1 cellular context compared by ENCODE assay signal in the genomic region with DNA sequence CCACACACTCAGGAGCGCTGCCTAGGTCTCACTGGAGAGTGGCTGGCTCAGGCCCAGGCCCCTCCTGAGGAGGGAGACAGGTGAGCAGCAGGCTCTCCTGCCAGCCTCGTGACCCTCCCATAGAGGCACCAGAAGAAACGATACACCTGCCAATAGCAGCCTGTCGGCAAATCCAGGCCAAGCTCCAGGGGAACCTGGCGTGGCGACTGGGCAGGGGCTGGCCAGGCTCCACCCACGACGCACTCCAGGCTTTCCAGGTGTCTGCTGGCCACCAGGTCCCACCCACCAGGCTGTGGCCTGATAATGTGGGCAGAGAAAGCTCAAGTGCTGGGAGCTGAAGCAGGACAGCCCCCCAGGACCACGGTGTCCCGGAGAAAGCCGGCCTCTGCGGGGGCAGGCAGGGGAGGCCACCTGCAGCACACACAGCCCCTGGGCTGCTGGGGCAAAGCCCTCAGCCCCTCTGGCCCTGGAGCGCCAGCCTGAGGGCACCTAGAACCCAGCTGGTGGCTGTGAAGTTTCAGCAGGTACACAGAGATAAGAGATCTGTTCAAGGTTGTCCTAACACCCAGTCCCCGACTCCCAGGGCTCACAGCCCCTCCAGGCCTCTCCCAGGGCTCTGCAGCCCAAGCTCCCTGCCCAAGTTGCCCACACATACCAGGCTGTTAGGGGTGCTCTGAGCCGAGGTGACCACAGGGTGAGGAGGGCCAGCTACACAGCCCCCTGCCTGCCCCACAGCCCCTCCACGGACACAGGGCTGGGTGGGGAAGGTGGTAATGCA.
TF ChIP-seq lines count a peak whose summit lies in the region.

No MANE protein-coding gene starts in this region.

TF ChIP-seq in IMR-90, 13 proteins besides CTCF, POLR2A, EP300 and RAD21:
- TF ChIP-seq ELK1 (IDR thresholded peaks at IDR 0.05; ENCODE audit: borderline replicate concordance, low read depth, low read length) (no peak), NFE2L2 (IDR thresholded peaks at IDR 0.05; ENCODE audit: low read depth, low read length) (no peak), MAFK (IDR thresholded peaks at IDR 0.05; ENCODE audit: low read depth, low read length) (no peak), MAZ (IDR thresholded peaks at IDR 0.05; ENCODE audit: borderline replicate concordance, low read depth, low read length) (no peak), CHD1 (IDR thresholded peaks at IDR 0.05; ENCODE audit: low read depth, low read length) (no peak), USF2 (IDR thresholded peaks at IDR 0.05; ENCODE audit: low read depth, low read length) (no peak), RCOR1 (IDR thresholded peaks at IDR 0.05; ENCODE audit: insufficient replicate concordance, low read length) (no peak), FOS (IDR thresholded peaks at IDR 0.05; ENCODE audit: low read depth, low read length) (no peak), MXI1 (IDR thresholded peaks at IDR 0.05; ENCODE audit: borderline replicate concordance, low read depth, low read length) (no peak), RFX5 (IDR thresholded peaks at IDR 0.05; ENCODE audit: low read depth, low read length) (no peak), CEBPB (IDR thresholded peaks at IDR 0.05; ENCODE audit: low read depth, low read length) (no peak)
